In genomic region chr11:70091651-70092050, GRCh38 we compare ENCODE assay signal across 19 cellular contexts. TPM values are rescaled to one million over a fixed set of nuclear protein-coding genes. Genes with fewer than 3 reads are reported as not detected.
DNase-seq lines count a peak whose midpoint lies in the region; ATAC-seq, FAIRE-seq and TF ChIP-seq lines count a peak whose summit lies in the region.
"Had no signal": no experiment of that assay in that cellular context is flagged by ENCODE, and none has a peak within 500 bp of the region (broad histone marks: within the 10 kb centered on the region; RNA-seq: fewer than 3 reads in every experiment).

No MANE protein-coding gene starts in this region.

- TF ChIP-seq CTCF in glutamatergic neuron (IDR thresholded peaks at IDR 0.05; ENCODE audit: partially characterized antibody, unreplicated experiment) (no peak), psoas muscle (IDR thresholded peaks at IDR 0.05) (no peak)

- H3K36me3 Mint-ChIP-seq in glutamatergic neuron (ENCODE audit: unreplicated experiment), result peaks cover 7% of the 10 kb centered on the region
- H3K36me3 Mint-ChIP-seq in activated CD4-positive, alpha-beta T cell treated with anti-CD3 and anti-CD28 coated beads, Interleukin-2, amount 10 ng/mL, durations not matched to agents 7 days and 5 days (ENCODE audit: low read depth), result no peaks in the 10 kb centered on the region
- H3K36me3 Mint-ChIP-seq in stimulated activated memory B cell treated with anti-CD40 and anti-IgM and Interleukin-4, amounts not matched to agents 10 μg/mL and 1 μg/mL and 100 μg/mL, for 72 hours, result no peaks in the 10 kb centered on the region
- H3K36me3 Mint-ChIP-seq: CD14-positive monocyte had no signal

- peak overlapping the region; percentile 52 for H3K27ac Mint-ChIP-seq in glutamatergic neuron (ENCODE audit: unreplicated experiment)
- no peak overlapping the region for H3K27ac Mint-ChIP-seq in activated CD4-positive, alpha-beta T cell treated with anti-CD3 and anti-CD28 coated beads, Interleukin-2, amount 10 ng/mL, durations not matched to agents 7 days and 5 days
- no peak overlapping the region for H3K27ac Mint-ChIP-seq in stimulated activated memory B cell treated with anti-CD40 and anti-IgM and Interleukin-4, amounts not matched to agents 10 μg/mL and 1 μg/mL and 100 μg/mL, for 72 hours
- H3K27ac Mint-ChIP-seq: CD14-positive monocyte had no signal

- 64 to 85% (median 66%) methylated on average over 10 of the region's 10 CpGs for WGBS in psoas muscle, 3 donors

- peak overlapping the region; percentile 52 for H3K27ac ChIP-seq in psoas muscle
- H3K27ac ChIP-seq: 22Rv1, Peyer's patch, SJSA1 had no signal

- peaks cover 6% of the 10 kb centered on the region for H3K4me1 ChIP-seq in psoas muscle
- H3K4me1 ChIP-seq: Peyer's patch, SJSA1 had no signal

- ATAC-seq in psoas muscle, result peak; percentile 45 to 78 (median 67)
- ATAC-seq in stimulated activated memory B cell treated with anti-CD40 and anti-IgM and Interleukin-4, amounts not matched to agents 10 μg/mL and 1 μg/mL and 100 μg/mL, for 72 hours, result no peak
- ATAC-seq: K562 had no signal

- FAIRE-seq in GM19239 (lab: Jason Lieb, UNC), result no peak
- FAIRE-seq: K562 had no signal

- no peak overlapping the region for H3K4me3 Mint-ChIP-seq in glutamatergic neuron (ENCODE audit: unreplicated experiment)
- H3K4me3 Mint-ChIP-seq in activated CD4-positive, alpha-beta T cell treated with anti-CD3 and anti-CD28 coated beads, Interleukin-2, amount 10 ng/mL, durations not matched to agents 7 days and 5 days, result no peak overlapping the region
- no peak overlapping the region for H3K4me3 Mint-ChIP-seq in stimulated activated memory B cell treated with anti-CD40 and anti-IgM and Interleukin-4, amounts not matched to agents 10 μg/mL and 1 μg/mL and 100 μg/mL, for 72 hours
- H3K4me3 Mint-ChIP-seq: CD14-positive monocyte had no signal

- H3K27me3 ChIP-seq in psoas muscle (ENCODE audit: insufficient read depth in 3 of 3, low read length in 2 of 3), result no peaks in the 10 kb centered on the region
- H3K27me3 ChIP-seq: Peyer's patch had no signal

- POLR2A ChIA-PET in activated CD4-positive, alpha-beta T cell treated with anti-CD3 and anti-CD28 coated beads, Interleukin-2, amount 10 ng/mL, durations not matched to agents 7 days and 5 days (lab: Charles Lee), result no interaction called here

- CTCF ChIA-PET in activated CD4-positive, alpha-beta T cell treated with anti-CD3 and anti-CD28 coated beads, Interleukin-2, amount 10 ng/mL, durations not matched to agents 7 days and 5 days (lab: Charles Lee), result no interaction called here

- H3K4me3 ChIP-seq in psoas muscle, result peak overlapping the region; percentile 18
- H3K4me3 ChIP-seq: K562, Peyer's patch, SJSA1 had no signal

- peaks cover 5% of the 10 kb centered on the region for H3K4me1 Mint-ChIP-seq in glutamatergic neuron (ENCODE audit: low read depth, unreplicated experiment)
- H3K4me1 Mint-ChIP-seq in activated CD4-positive, alpha-beta T cell treated with anti-CD3 and anti-CD28 coated beads, Interleukin-2, amount 10 ng/mL, durations not matched to agents 7 days and 5 days, result no peaks in the 10 kb centered on the region
- H3K4me1 Mint-ChIP-seq in stimulated activated memory B cell treated with anti-CD40 and anti-IgM and Interleukin-4, amounts not matched to agents 10 μg/mL and 1 μg/mL and 100 μg/mL, for 72 hours, result no peaks in the 10 kb centered on the region
- H3K4me1 Mint-ChIP-seq: CD14-positive monocyte had no signal

- H3K27me3 Mint-ChIP-seq in glutamatergic neuron (ENCODE audit: unreplicated experiment), result peaks cover 9% of the 10 kb centered on the region
- H3K27me3 Mint-ChIP-seq in activated CD4-positive, alpha-beta T cell treated with anti-CD3 and anti-CD28 coated beads, Interleukin-2, amount 10 ng/mL, durations not matched to agents 7 days and 5 days, result peaks cover 2% of the 10 kb centered on the region
- peaks cover 73% of the 10 kb centered on the region for H3K27me3 Mint-ChIP-seq in stimulated activated memory B cell treated with anti-CD40 and anti-IgM and Interleukin-4, amounts not matched to agents 10 μg/mL and 1 μg/mL and 100 μg/mL, for 72 hours

- intact Hi-C loops in psoas muscle (cut with DNase I), result no loop called here

- DNase-seq in DMS 273 (lab: John Stamatoyannopoulos, UW; ENCODE audit: unreplicated experiment) (peak; percentile 56), DMS 273 treated with DMSO at 0.1 percent for 48 hours (lab: John Stamatoyannopoulos, UW) (no peak), NCI-H2107 treated with DMSO at 0.1 percent for 48 hours (lab: John Stamatoyannopoulos, UW; ENCODE audit: unreplicated experiment) (peak; percentile 66), glutamatergic neuron (no peak), psoas muscle (no peak), GM19239 (ENCODE audit: insufficient read length, low spot score) (no peak)
- DNase-seq in activated CD4-positive, alpha-beta T cell treated with anti-CD3 and anti-CD28 coated beads, Interleukin-2, amount 10 ng/mL, durations not matched to agents 7 days and 5 days, result no peak
- DNase-seq: AML-193; GF-D8; GOT3; NCI-H187; NCI-H510A treated with DMSO at 0.1 percent for 48 hours; NK-92 treated with Interleukin-12 subunit alpha and Interleukin-12 subunit beta, amount 100 ng/mL, for 24 hours; Peyer's patch had no signal

- no peaks in the 10 kb centered on the region for H3K9me3 ChIP-seq in psoas muscle
- H3K9me3 ChIP-seq: Peyer's patch had no signal

- H3K9me3 Mint-ChIP-seq in glutamatergic neuron (ENCODE audit: unreplicated experiment), result peaks cover 2% of the 10 kb centered on the region
- H3K9me3 Mint-ChIP-seq in activated CD4-positive, alpha-beta T cell treated with anti-CD3 and anti-CD28 coated beads, Interleukin-2, amount 10 ng/mL, durations not matched to agents 7 days and 5 days, result no peaks in the 10 kb centered on the region
- H3K9me3 Mint-ChIP-seq in stimulated activated memory B cell treated with anti-CD40 and anti-IgM and Interleukin-4, amounts not matched to agents 10 μg/mL and 1 μg/mL and 100 μg/mL, for 72 hours, result no peaks in the 10 kb centered on the region

- H3K36me3 ChIP-seq in psoas muscle (ENCODE audit: insufficient read depth in 1 of 2, low read depth in 1 of 2), result no peaks in the 10 kb centered on the region
- H3K36me3 ChIP-seq: Peyer's patch, SJSA1 had no signal

RNA-seq across cellular contexts. Expression of gene ANO1, which starts 13.5 kb away (rescaled TPM):
- not detected for total RNA-seq in glutamatergic neuron (ENCODE audit: unreplicated experiment)
- 10 to 100 TPM in 3 of 4 donors, 1 to 10 TPM in 1; 5.1 to 11.3 (median 11.3) TPM for total RNA-seq in psoas muscle
- 1 to 10 TPM; 2.2 to 8.7 (median 4.5) TPM for polyA plus RNA-seq in psoas muscle
- total RNA-seq in activated CD4-positive, alpha-beta T cell treated with anti-CD3 and anti-CD28 coated beads, Interleukin-2, amount 10 ng/mL, durations not matched to agents 7 days and 5 days, result not detected
- total RNA-seq: K562 had no signal
- polyA plus RNA-seq: CD14-positive monocyte, K562 had no signal

Comparison
In these comparisons a context has a peak if more than half of its experiments do, and no peak if none do; other contexts are left out.
1. DNase-seq: peak in DMS 273 (single experiment) and NCI-H2107 treated with DMSO at 0.1 percent for 48 hours (single experiment); none in DMS 273 treated with DMSO at 0.1 percent for 48 hours (single experiment), glutamatergic neuron (single experiment), psoas muscle (0 of 2), GM19239 (single experiment) and activated CD4-positive, alpha-beta T cell treated with anti-CD3 and anti-CD28 coated beads, Interleukin-2, amount 10 ng/mL, durations not matched to agents 7 days and 5 days (single experiment).